ENCODE assay signal across 31 cellular contexts in the genomic region with DNA sequence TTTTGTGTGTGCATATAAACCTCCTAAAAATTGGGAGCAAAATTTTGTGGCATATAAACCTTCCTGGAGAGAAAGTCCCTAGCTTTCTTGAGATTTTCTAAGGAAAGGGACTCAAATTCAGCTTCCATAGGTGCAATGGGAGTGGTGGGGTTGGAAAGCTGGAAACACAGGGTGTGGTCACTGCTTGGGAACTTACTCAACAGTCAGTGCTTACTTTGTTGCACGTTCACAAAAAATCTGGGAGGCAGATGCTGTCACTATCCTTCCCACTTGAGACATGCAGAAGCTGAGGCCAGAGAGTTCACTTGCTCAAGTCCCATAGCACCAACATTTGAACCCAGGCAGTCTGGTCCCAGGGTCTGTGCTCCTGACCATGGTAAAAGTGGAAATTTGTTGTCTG. TPM values are rescaled to one million over a fixed set of nuclear protein-coding genes. Genes with fewer than 3 reads are reported as not detected.
"Had no signal": no experiment of that assay in that cellular context is flagged by ENCODE, and none has a peak within 500 bp of the region (broad histone marks: within the 10 kb centered on the region; RNA-seq: fewer than 3 reads in every experiment).

No MANE protein-coding gene starts in this region.

- H3K4me3 ChIP-seq: cardiac muscle cell, PC-9, SK-N-MC had no signal

- H2AFZ ChIP-seq: PC-9 had no signal

- H3K36me3 Mint-ChIP-seq: activated naive CD8-positive, alpha-beta T cell; brain; T-cell had no signal

- H3K9me3 Mint-ChIP-seq: activated CD4-positive, alpha-beta memory T cell treated with anti-CD3 and anti-CD28 coated beads, Interleukin-2, amount 10 ng/mL, durations not matched to agents 7 days and 5 days; activated naive CD4-positive, alpha-beta T cell treated with anti-CD3 and anti-CD28 coated beads for 36 hours; activated T-helper 17 cell treated with anti-CD3 and anti-CD28 coated beads, Interleukin-2, amount 50 U/mL, for 72 hours; brain; T-cell had no signal

- H3K27ac Mint-ChIP-seq: activated CD4-positive, alpha-beta memory T cell treated with anti-CD3 and anti-CD28 coated beads, Interleukin-2, amount 10 ng/mL, durations not matched to agents 7 days and 5 days; activated naive CD4-positive, alpha-beta T cell treated with anti-CD3 and anti-CD28 coated beads for 36 hours; activated naive CD8-positive, alpha-beta T cell; activated T-helper 17 cell treated with anti-CD3 and anti-CD28 coated beads, Interleukin-2, amount 50 U/mL, for 72 hours; brain; T-cell had no signal

- H3K4me2 ChIP-seq: PC-9 had no signal

- H3K36me3 ChIP-seq: cardiac muscle cell had no signal

- H3K27ac ChIP-seq: cardiac muscle cell, PC-9, SK-N-MC, VCaP had no signal

- DNase-seq: activated CD4-positive, alpha-beta memory T cell treated with anti-CD3 and anti-CD28 coated beads, Interleukin-2, amount 10 ng/mL, durations not matched to agents 7 days and 5 days; activated CD4-positive, alpha-beta T cell treated with anti-CD3 and anti-CD28 coated beads, Interleukin-2, amount 50 U/mL, for 1 hour; activated CD4-positive, CD25-positive, alpha-beta regulatory T cell; activated gamma-delta T cell; activated naive CD4-positive, alpha-beta T cell treated with anti-CD3 and anti-CD28 coated beads for 36 hours; activated T-cell treated with anti-CD3 and anti-CD28 coated beads for 4 hours; activated T-cell treated with anti-CD3 and anti-CD28 coated beads, Interleukin-2, amount 50 U/mL, for 48 hours; amygdala; NCI-H1092; NCI-H1417 treated with DMSO at 0.1 percent for 48 hours; NCI-H1694; NCI-H2029; NCI-H2107; NCI-H510A treated with DMSO at 0.1 percent for 48 hours; NCI-H69; NK-92 treated with Interleukin-12 subunit alpha and Interleukin-12 subunit beta, amount 100 ng/mL, for 24 hours; T-cell; T-helper 2 cell; T1000 had no signal

- ATAC-seq: activated T-helper 17 cell treated with anti-CD3 and anti-CD28 coated beads, Interleukin-2, amount 50 U/mL, for 72 hours; Right ventricle myocardium inferior; T-cell had no signal

- H3K4me3 Mint-ChIP-seq: activated CD4-positive, alpha-beta memory T cell treated with anti-CD3 and anti-CD28 coated beads, Interleukin-2, amount 10 ng/mL, durations not matched to agents 7 days and 5 days; activated naive CD4-positive, alpha-beta T cell treated with anti-CD3 and anti-CD28 coated beads for 36 hours; activated naive CD8-positive, alpha-beta T cell; activated T-helper 17 cell treated with anti-CD3 and anti-CD28 coated beads, Interleukin-2, amount 50 U/mL, for 72 hours; brain; T-cell had no signal

RNA-seq across cellular contexts. Expression of gene CATSPERZ, which starts 3.9 kb away (rescaled TPM):
- total RNA-seq: activated CD4-positive, alpha-beta memory T cell treated with anti-CD3 and anti-CD28 coated beads, Interleukin-2, amount 10 ng/mL, durations not matched to agents 7 days and 5 days; activated CD8-positive, alpha-beta memory T cell treated with anti-CD3 and anti-CD28 coated beads for 36 hours; activated T-helper 17 cell treated with anti-CD3 and anti-CD28 coated beads, Interleukin-2, amount 50 U/mL, for 72 hours; astrocyte; cardiac muscle cell; M059J; PC-9; Right ventricle myocardium inferior had no signal

RNA-seq across cellular contexts. Expression of gene KCNK4, which starts 5.1 kb away (rescaled TPM):
- total RNA-seq: activated CD8-positive, alpha-beta memory T cell treated with anti-CD3 and anti-CD28 coated beads for 36 hours; activated T-helper 17 cell treated with anti-CD3 and anti-CD28 coated beads, Interleukin-2, amount 50 U/mL, for 72 hours; cardiac muscle cell; LHCN-M2; Right ventricle myocardium inferior had no signal
